Comparison of ENCODE assay signal across 8 cellular contexts in genomic region chr3:113211370-113212154, GRCh38. TPM values are rescaled to one million over a fixed set of nuclear protein-coding genes. Genes with fewer than 3 reads are reported as not detected.
A peak's percentile ranks its signal among the peaks of the same experiment; 100 is the strongest.
DNase-seq lines count a peak whose midpoint lies in the region; ATAC-seq and TF ChIP-seq lines count a peak whose summit lies in the region.

Gene BOC, plus strand, starts transcription at chr3:113211557. Its CDS starts 38,246 bp downstream, at chr3:113249803.

- no peaks in the 10 kb centered on the region for H3K9me3 Mint-ChIP-seq in CD8-positive, alpha-beta memory T cell
- no peaks in the 10 kb centered on the region for H3K9me3 Mint-ChIP-seq in neural crest cell

- no peak for DNase-seq in CD8-positive, alpha-beta memory T cell
- DNase-seq in activated T-cell treated with anti-CD3 and anti-CD28 coated beads, Interleukin-2, amount 50 U/mL, for 48 hours, result peak; percentile 35 to 40
- DNase-seq in foreskin melanocyte, result peak; percentile 68
- peak; percentile 26 for DNase-seq in neural crest cell (ENCODE audit: low read depth, low spot score)
- no peak for DNase-seq in NCI-H2029 (lab: John Stamatoyannopoulos, UW)

- H3K4me1 ChIP-seq in CD8-positive, alpha-beta memory T cell (ENCODE audit: insufficient read depth, low read length), result no peaks in the 10 kb centered on the region

- no peaks in the 10 kb centered on the region for H3K36me3 ChIP-seq in CD8-positive, alpha-beta memory T cell (ENCODE audit: insufficient read depth, low read length)

- no peak within 1 kb of the TSS for H3K4me3 ChIP-seq in CD8-positive, alpha-beta memory T cell (ENCODE audit: low read length)

- peak; percentile 23 for ATAC-seq in HG02798 (IDR thresholded peaks at IDR 0.05; ENCODE audit: poor library complexity, unreplicated experiment)
- no peak for ATAC-seq in HG02884 (IDR thresholded peaks at IDR 0.05; ENCODE audit: unreplicated experiment)
- no peak for ATAC-seq in GM21515 (IDR thresholded peaks at IDR 0.05; ENCODE audit: unreplicated experiment)

- peaks cover 7% of the 10 kb centered on the region for H3K27me3 ChIP-seq in CD8-positive, alpha-beta memory T cell (ENCODE audit: insufficient read depth, low read length, poor library complexity, severe bottlenecking)

- peaks cover 34 to 83% of the 10 kb centered on the region in 2 donors for H3K27me3 Mint-ChIP-seq in CD8-positive, alpha-beta memory T cell
- H3K27me3 Mint-ChIP-seq in neural crest cell (ENCODE audit: low read depth), result peaks cover 16% of the 10 kb centered on the region

- peaks cover 0 to 2% (median 0%) of the 10 kb centered on the region in 3 donors for H3K36me3 Mint-ChIP-seq in CD8-positive, alpha-beta memory T cell
- H3K36me3 Mint-ChIP-seq in neural crest cell (ENCODE audit: low read depth), result peaks cover 8% of the 10 kb centered on the region

- POLR2A ChIA-PET in CD8-positive, alpha-beta memory T cell (lab: Charles Lee), result no interaction called here

- peak within 1 kb of the TSS in 5 of 7 donors; percentile 47 to 86 (median 64) for H3K4me3 Mint-ChIP-seq in CD8-positive, alpha-beta memory T cell
- H3K4me3 Mint-ChIP-seq in neural crest cell, result peak within 1 kb of the TSS; percentile 92

- H3K4me1 Mint-ChIP-seq in CD8-positive, alpha-beta memory T cell, result peaks cover 10 to 18% (median 18%) of the 10 kb centered on the region in 3 donors
- peaks cover 74% of the 10 kb centered on the region for H3K4me1 Mint-ChIP-seq in neural crest cell

- no peak within 1 kb of the TSS for H3K27ac ChIP-seq in CD8-positive, alpha-beta memory T cell (ENCODE audit: low read depth, low read length)

- no peak for TF ChIP-seq CTCF in neural crest cell (conservative IDR thresholded peaks at IDR 0.05)

- H3K9me3 ChIP-seq in CD8-positive, alpha-beta memory T cell (ENCODE audit: low read length), result no peaks in the 10 kb centered on the region

- CTCF ChIA-PET in CD8-positive, alpha-beta memory T cell (lab: Charles Lee), result no interaction called here

- H3K27ac Mint-ChIP-seq in CD8-positive, alpha-beta memory T cell, result peak within 1 kb of the TSS in 1 of 8 donors; percentile 63
- peak within 1 kb of the TSS; percentile 97 for H3K27ac Mint-ChIP-seq in neural crest cell (ENCODE audit: unreplicated experiment)

RNA-seq across cellular contexts. Expression of gene BOC, which starts in this region (rescaled TPM):
- not detected for total RNA-seq in CD8-positive, alpha-beta memory T cell
- polyA plus RNA-seq in CD8-positive, alpha-beta memory T cell, result not detected
- 114 and 130 TPM in 2 replicates for total RNA-seq in neural crest cell

Comparison
In these comparisons a context has a peak if more than half of its experiments do, and no peak if none do; other contexts are left out.
1. RNA of gene BOC (total RNA-seq): 114 to 130 TPM in neural crest cell; not detected in CD8-positive, alpha-beta memory T cell; every median in the first group is over 100 times any median in the second.
2. DNase-seq: peak in activated T-cell treated with anti-CD3 and anti-CD28 coated beads, Interleukin-2, amount 50 U/mL, for 48 hours (2 of 2), foreskin melanocyte (single experiment) and neural crest cell (single experiment); none in CD8-positive, alpha-beta memory T cell (0 of 5) and NCI-H2029 (single experiment).